In the genomic region with DNA sequence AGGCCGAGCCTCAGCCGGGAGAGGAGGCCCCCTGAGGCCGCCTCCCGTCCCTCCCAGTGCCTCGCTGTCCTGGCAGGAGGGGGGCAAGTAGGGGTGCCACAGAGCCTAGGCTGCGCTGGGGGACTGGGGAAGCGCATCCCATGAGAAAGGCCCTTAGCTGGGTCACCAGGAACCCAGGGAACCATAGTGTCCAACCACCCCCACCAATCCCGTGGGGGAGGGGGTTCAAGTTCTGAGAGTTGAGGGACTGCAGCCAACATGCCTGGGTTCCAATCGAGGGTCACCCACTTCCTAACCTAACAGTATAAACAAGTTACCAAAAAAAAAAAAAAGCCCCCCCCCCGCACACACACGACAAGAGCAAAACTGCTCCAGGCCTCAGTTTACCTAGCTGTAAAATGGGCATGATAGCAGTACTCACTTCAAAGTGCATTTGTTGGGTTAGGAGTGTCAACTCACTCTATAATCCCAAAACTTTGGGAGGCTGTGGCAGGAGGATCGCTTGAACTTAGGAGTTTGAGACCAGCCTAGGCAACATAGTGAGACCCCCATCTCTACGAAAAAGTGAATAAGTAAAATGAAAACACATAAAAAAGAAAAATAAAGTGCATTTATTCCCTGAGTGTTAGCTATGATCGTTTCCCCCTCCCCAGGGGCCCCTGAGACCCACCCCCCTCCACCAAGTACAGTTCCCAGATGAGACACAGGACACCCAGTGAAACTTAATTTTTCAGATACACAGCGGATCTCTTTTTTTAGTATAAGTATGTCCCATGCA, we compare ENCODE assay signal across 9 cellular contexts. TPM values are rescaled to one million over a fixed set of nuclear protein-coding genes. Genes with fewer than 3 reads are reported as not detected.
A peak's percentile ranks its signal among the peaks of the same experiment; 100 is the strongest.
DNase-seq lines count a peak whose midpoint lies in the region; ATAC-seq and TF ChIP-seq lines count a peak whose summit lies in the region.
"Had no signal": no experiment of that assay in that cellular context is flagged by ENCODE, and none has a peak within 500 bp of the region (broad histone marks: within the 10 kb centered on the region; RNA-seq: fewer than 3 reads in every experiment).

No MANE protein-coding gene starts in this region.

- H3K9me3 ChIP-seq in KOPT-K1 (ENCODE audit: insufficient read depth, low read length, poor library complexity, severe bottlenecking) (no peaks in the 10 kb centered on the region), colonic mucosa (no peaks in the 10 kb centered on the region)

- no peaks in the 10 kb centered on the region for H3K9me3 Mint-ChIP-seq in naive B cell

- H3K4me3 Mint-ChIP-seq in naive B cell: peak overlapping the region in 4 of 8 donors; percentile 52 to 92 (median 70)

- peak overlapping the region; percentile 77 for H3K27ac ChIP-seq in KOPT-K1 (ENCODE audit: low read depth, low read length, poor library complexity, severe bottlenecking)
- peak overlapping the region; percentile 94 for H3K27ac ChIP-seq in colonic mucosa

- TF ChIP-seq CTCF in AG04449 (IDR thresholded peaks at IDR 0.05; ENCODE audit: insufficient read depth, low read length, missing control alignments) (no peak), colonic mucosa (IDR thresholded peaks at IDR 0.05) (no peak)

- H3K27ac Mint-ChIP-seq in naive B cell: peak overlapping the region; percentile 15 to 100 (median 88)

- peak overlapping the region; percentile 85 to 95 for H3K9ac ChIP-seq in colonic mucosa (ENCODE audit: low read depth in 2 of 2, low read length in 2 of 2)

- H3K4me1 Mint-ChIP-seq in naive B cell: peaks cover 30 to 43% (median 33%) of the 10 kb centered on the region in 3 donors

- POLR2A ChIA-PET in AG04449 (lab: Yijun Ruan, JAX): interaction anchor here (0.5 to 2.5 kb wide), 4 partner anchors 8 to 703 kb away, joined by 3 to 37 read pairs (median 8); no protein-coding TSS in a partner anchor

- H3K27me3 ChIP-seq in colonic mucosa: no peaks in the 10 kb centered on the region

- H3K27me3 Mint-ChIP-seq in naive B cell: peaks cover 6 to 23% (median 8%) of the 10 kb centered on the region in 3 donors

- intact Hi-C loops in colonic mucosa (cut with DNase I): no loop called here

- H3K4me3 ChIP-seq in AG04449 (ENCODE audit: low read depth, low read length) (peak overlapping the region; percentile 35), colonic mucosa (peak overlapping the region; percentile 45)

- DNase-seq in AG04449 (ENCODE audit: low read depth, low spot score) (no peak), colonic mucosa (no peak), naive B cell (no peak), dermis blood vessel endothelial cell (no peak)

- no peaks in the 10 kb centered on the region for H3K36me3 Mint-ChIP-seq in naive B cell

- peaks cover 26% of the 10 kb centered on the region for H3K4me1 ChIP-seq in colonic mucosa

- no peaks in the 10 kb centered on the region for H3K36me3 ChIP-seq in KOPT-K1 (ENCODE audit: insufficient read depth, low read length)
- H3K36me3 ChIP-seq in colonic mucosa: no peaks in the 10 kb centered on the region

- no peak for ATAC-seq in naive B cell (ENCODE audit: low read depth in 2 of 2)
- ATAC-seq in HG03378 (IDR thresholded peaks at IDR 0.05; ENCODE audit: unreplicated experiment): no peak
- ATAC-seq in GM19324 (IDR thresholded peaks at IDR 0.05; ENCODE audit: low FRiP score, unreplicated experiment): no peak
- no peak for ATAC-seq in GM21529 (IDR thresholded peaks at IDR 0.05; ENCODE audit: unreplicated experiment)

- CTCF ChIA-PET in AG04449 (lab: Yijun Ruan, JAX): interaction anchor here (1.1 kb wide), 2 partner anchors 14 to 254 kb away, joined by 3 to 5 read pairs; no protein-coding TSS in a partner anchor

RNA-seq across cellular contexts. Expression of a gene that starts 28.8 kb away (rescaled TPM):
- total RNA-seq in colonic mucosa (not detected), dermis blood vessel endothelial cell (not detected in 2 replicates)
- polyA plus RNA-seq in naive B cell (ENCODE audit: low read depth in 6 of 6): not detected
- total RNA-seq: dermis microvascular lymphatic vessel endothelial cell had no signal

RNA-seq across cellular contexts. Expression of a gene that starts 52.8 kb away (rescaled TPM):
- total RNA-seq in colonic mucosa (1 to 10 TPM; 2.9 to 4.3 TPM), dermis blood vessel endothelial cell (23.7 and 26.0 TPM in 2 replicates)
- polyA plus RNA-seq in naive B cell (ENCODE audit: low read depth in 6 of 6): 1 to 10 TPM in 1 of 6 donors, under 1 TPM in 4, not detected in 1; 0.65 to 2.2 (median 0.89) TPM

RNA-seq across cellular contexts. Expression of a gene that starts 57.8 kb away (rescaled TPM):
- 10 to 100 TPM in 1 of 2 donors, 1 to 10 TPM in 1; 5.9 to 20.0 TPM for total RNA-seq in colonic mucosa
- polyA plus RNA-seq in naive B cell (ENCODE audit: low read depth in 6 of 6): under 1 TPM in 2 of 6 donors, not detected in 4; 0.47 to 0.51 TPM
- total RNA-seq in dermis blood vessel endothelial cell: 0.37 and 0.51 TPM in 2 replicates

RNA-seq across cellular contexts. Expression of a gene that starts 57.9 kb away (rescaled TPM):
- total RNA-seq in colonic mucosa (100 to 1,000 TPM in 1 of 2 donors, 10 to 100 TPM in 1; 81.0 to 123 TPM), dermis blood vessel endothelial cell (6.8 and 10.5 TPM in 2 replicates)
- polyA plus RNA-seq in naive B cell (ENCODE audit: low read depth in 6 of 6): 10 to 100 TPM in 2 of 6 donors, 1 to 10 TPM in 4; 2.9 to 13.9 (median 4.3) TPM
